In genomic region chr1:12621346-12622320, GRCh38 we compare ENCODE assay signal across 16 cellular contexts. TPM values are rescaled to one million over a fixed set of nuclear protein-coding genes. Genes with fewer than 3 reads are reported as not detected.
DNase-seq lines count a peak whose midpoint lies in the region; ATAC-seq and TF ChIP-seq lines count a peak whose summit lies in the region.
"Had no signal": no experiment of that assay in that cellular context is flagged by ENCODE, and none has a peak within 500 bp of the region (broad histone marks: within the 10 kb centered on the region; RNA-seq: fewer than 3 reads in every experiment).

No MANE protein-coding gene starts in this region.

- DNase-seq in tibial artery = peak; percentile 60 to 86
- DNase-seq in foreskin keratinocyte = no peak
- DNase-seq: activated CD4-positive, CD25-positive, alpha-beta regulatory T cell; activated CD8-positive, alpha-beta memory T cell treated with anti-CD3 and anti-CD28 coated beads, Interleukin-2, amount 50 U/mL, for 4 hours; cortex of kidney; stimulated activated CD4-positive, alpha-beta T cell treated with anti-CD3 and anti-CD28 coated beads, Interleukin-1b, Interleukin-23, amount 100 ng/mL, for 48 hours had no signal

- H3K4me1 ChIP-seq in esophagus (ENCODE audit: control insufficient read depth in 2 of 2, insufficient read depth in 2 of 2, low read length in 1 of 2) = peaks cover 8 to 11% of the 10 kb centered on the region in 2 donors
- H3K4me1 ChIP-seq in tibial artery = peaks cover 10 to 51% (median 39%) of the 10 kb centered on the region in 4 donors
- H3K4me1 ChIP-seq in foreskin keratinocyte = no peaks in the 10 kb centered on the region
- H3K4me1 ChIP-seq: parathyroid adenoma had no signal

- intact Hi-C loops in tibial artery (cut with DNase I; ENCODE audit: low total_unique reads) = no loop called here

- H3K27ac ChIP-seq in VCaP = peak overlapping the region; percentile 81
- peak overlapping the region; percentile 16 to 67 for H3K27ac ChIP-seq in esophagus (ENCODE audit: low read depth in 2 of 2, low read length in 1 of 2)
- peak overlapping the region; percentile 99 for H3K27ac ChIP-seq in tibial artery
- no peak overlapping the region for H3K27ac ChIP-seq in foreskin keratinocyte
- H3K27ac ChIP-seq: parathyroid adenoma had no signal

- TF ChIP-seq CTCF in VCaP (conservative IDR thresholded peaks at IDR 0.05) (no peak), nephron (IDR thresholded peaks at IDR 0.05; ENCODE audit: unreplicated experiment in 3 of 3) (no peak), tibial artery (IDR thresholded peaks at IDR 0.05) (no peak), foreskin keratinocyte (conservative IDR thresholded peaks at IDR 0.05) (no peak)

- H3K36me3 ChIP-seq in esophagus (ENCODE audit: control insufficient read depth in 2 of 2, insufficient read depth in 2 of 2, low read length in 1 of 2) = no peaks in the 10 kb centered on the region
- H3K36me3 ChIP-seq in tibial artery = no peaks in the 10 kb centered on the region

- ATAC-seq in foreskin keratinocyte (no peak), GM18505 (IDR thresholded peaks at IDR 0.05; ENCODE audit: unreplicated experiment) (no peak), HG02678 (IDR thresholded peaks at IDR 0.05; ENCODE audit: unreplicated experiment) (no peak)

- 56 to 58% methylated on average over 15 of the region's 15 CpGs for WGBS in esophagus, 2 donors

- no peaks in the 10 kb centered on the region for H3K36me3 Mint-ChIP-seq in nephron (ENCODE audit: low read depth)
- H3K36me3 Mint-ChIP-seq: activated naive CD8-positive, alpha-beta T cell had no signal

- H3K4me3 Mint-ChIP-seq in nephron = peak overlapping the region in 2 of 3 experiments; percentile 35 to 63
- H3K4me3 Mint-ChIP-seq: activated naive CD8-positive, alpha-beta T cell had no signal

- peaks cover 7% of the 10 kb centered on the region for H3K27me3 Mint-ChIP-seq in nephron (ENCODE audit: low read depth)
- H3K27me3 Mint-ChIP-seq: activated naive CD8-positive, alpha-beta T cell had no signal

- H3K27me3 ChIP-seq in esophagus (ENCODE audit: control insufficient read depth in 1 of 2, insufficient read depth in 2 of 2, low read length in 2 of 2) (no peaks in the 10 kb centered on the region), tibial artery (no peaks in the 10 kb centered on the region), foreskin keratinocyte (peaks cover 13% of the 10 kb centered on the region)

- H3K9me3 Mint-ChIP-seq in nephron = no peaks in the 10 kb centered on the region

- H3K9me3 ChIP-seq in esophagus (ENCODE audit: control insufficient read depth in 2 of 2, insufficient read depth in 1 of 2, low read depth in 1 of 2, low read length in 1 of 2) = no peaks in the 10 kb centered on the region
- H3K9me3 ChIP-seq in tibial artery = no peaks in the 10 kb centered on the region

- peak overlapping the region; percentile 87 to 93 (median 92) for H3K27ac Mint-ChIP-seq in nephron

- TF ChIP-seq POLR2A in GM18505 (IDR thresholded peaks at IDR 0.05; ENCODE audit: borderline replicate concordance, extremely low read depth, insufficient read depth, insufficient read length) = no peak

- H3K4me1 Mint-ChIP-seq in nephron = peaks cover 41% of the 10 kb centered on the region

- H3K4me3 ChIP-seq in esophagus (ENCODE audit: low read depth in 1 of 2, low read length in 2 of 2) (no peak overlapping the region), tibial artery (peak overlapping the region in 1 of 2 donors; percentile 11)

RNA-seq across cellular contexts. Expression of gene DHRS3, which starts 3.6 kb away (rescaled TPM):
- 10 to 100 TPM; 73.1 to 83.7 TPM for polyA plus RNA-seq in esophagus
- total RNA-seq in foreskin keratinocyte = 2.6 and 6.4 TPM in 2 replicates
- 3.2 and 7.0 TPM in 2 replicates for polyA plus RNA-seq in foreskin keratinocyte
- total RNA-seq: OCI-LY7 had no signal

RNA-seq across cellular contexts. Expression of gene AADACL4, which starts 22.3 kb away (rescaled TPM):
- polyA plus RNA-seq in esophagus (not detected), foreskin keratinocyte (not detected in 2 replicates)
- not detected in 2 replicates for total RNA-seq in foreskin keratinocyte
- total RNA-seq: OCI-LY7 had no signal
- polyA plus RNA-seq: CD14-positive monocyte, urinary bladder had no signal

Comparison
In these comparisons a context has a peak if more than half of its experiments do, and no peak if none do; other contexts are left out.
1. DNase-seq: peak in tibial artery (2 of 2); none in foreskin keratinocyte (0 of 2).